Comparison of ENCODE assay signal across 8 cellular contexts in genomic region chr11:72812604-72812967, GRCh38. TPM values are rescaled to one million over a fixed set of nuclear protein-coding genes. Genes with fewer than 3 reads are reported as not detected.
DNase-seq lines count a peak whose midpoint lies in the region; ATAC-seq, FAIRE-seq and TF ChIP-seq lines count a peak whose summit lies in the region.

No MANE protein-coding gene starts in this region.

- 36% methylated on average over 4 of the region's 4 CpGs for WGBS in thymus

- ATAC-seq in HG02870 (IDR thresholded peaks at IDR 0.05; ENCODE audit: unreplicated experiment) (no peak), HG03520 (IDR thresholded peaks at IDR 0.05; ENCODE audit: unreplicated experiment) (no peak)

- H3K9ac ChIP-seq in BLaER1 = peak overlapping the region; percentile 94
- H3K9ac ChIP-seq in HUES6 (ENCODE audit: low read length) = peak overlapping the region; percentile 14

- H3K4me3 ChIP-seq in BLaER1 = peak overlapping the region; percentile 74
- peak overlapping the region; percentile 94 for H3K4me3 ChIP-seq in HUES6 (ENCODE audit: low read depth, low read length)
- peak overlapping the region; percentile 89 to 94 for H3K4me3 ChIP-seq in foreskin fibroblast (ENCODE audit: low read depth in 1 of 2, low read length in 2 of 2)
- H3K4me3 ChIP-seq in thymus (ENCODE audit: low read length) = peak overlapping the region; percentile 70

- no peaks in the 10 kb centered on the region for H3K9me3 ChIP-seq in BLaER1
- H3K9me3 ChIP-seq in HUES6 (ENCODE audit: control insufficient read depth, insufficient read depth, low read depth, low read length) = no peaks in the 10 kb centered on the region
- H3K9me3 ChIP-seq in thymus (ENCODE audit: control insufficient read depth) = no peaks in the 10 kb centered on the region

- H3K27me3 ChIP-seq in BLaER1 (no peaks in the 10 kb centered on the region), HUES6 (ENCODE audit: control insufficient read depth, insufficient read depth, low read length) (no peaks in the 10 kb centered on the region), thymus (ENCODE audit: control insufficient read depth, insufficient read depth) (no peaks in the 10 kb centered on the region)

- H3K4me2 ChIP-seq in BLaER1 = peak overlapping the region; percentile 99

- DNase-seq in SK-N-DZ (ENCODE audit: low spot score) = peak; percentile 48
- no peak for DNase-seq in foreskin fibroblast
- no peak for DNase-seq in D721Med (ENCODE audit: insufficient read length, low spot score)

- TF ChIP-seq CTCF in foreskin fibroblast (IDR thresholded peaks at IDR 0.05; ENCODE audit: low read depth, low read length) (no peak), D721Med (IDR thresholded peaks at IDR 0.05; ENCODE audit: insufficient read depth, missing control alignments) (no peak)

- peaks cover 28% of the 10 kb centered on the region; the same call in 1 of the 2 replicates for H4K20me1 ChIP-seq in BLaER1

- H3K4me1 ChIP-seq in BLaER1 (peaks cover 62% of the 10 kb centered on the region), HUES6 (ENCODE audit: control insufficient read depth, insufficient read depth, low read length) (peaks cover 22% of the 10 kb centered on the region), thymus (ENCODE audit: control insufficient read depth, insufficient read depth, low read length) (peaks cover 9% of the 10 kb centered on the region)

- peaks cover 41% of the 10 kb centered on the region for H3K36me3 ChIP-seq in BLaER1
- peaks cover 9% of the 10 kb centered on the region for H3K36me3 ChIP-seq in HUES6 (ENCODE audit: control insufficient read depth, insufficient read depth, low read length)
- peaks cover 6% of the 10 kb centered on the region for H3K36me3 ChIP-seq in thymus (ENCODE audit: control insufficient read depth, insufficient read depth)

- FAIRE-seq in D721Med (lab: Jason Lieb, UNC) = no peak

- peak overlapping the region; percentile 96 for H3K27ac ChIP-seq in BLaER1
- H3K27ac ChIP-seq in HUES6 (ENCODE audit: low read depth, low read length) = no peak overlapping the region
- no peak overlapping the region for H3K27ac ChIP-seq in thymus (ENCODE audit: low read depth)

RNA-seq across cellular contexts. Expression of gene ATG16L2, which starts 1.6 kb away (rescaled TPM):
- polyA plus RNA-seq in SK-N-DZ (2014; cell fraction: cytosol; rRNA removed) = 21.2 TPM in 2 replicates
- 161 and 209 TPM in 2 replicates for polyA plus RNA-seq in SK-N-DZ (2014; cell fraction: nucleus; rRNA removed)
- polyA plus RNA-seq in thymus = 56.5 TPM

RNA-seq across cellular contexts. Expression of gene STARD10, which starts 18.7 kb away (rescaled TPM):
- 30.0 and 37.8 TPM in 2 replicates for polyA plus RNA-seq in SK-N-DZ (2014; cell fraction: cytosol; rRNA removed)
- polyA plus RNA-seq in SK-N-DZ (2014; cell fraction: nucleus; rRNA removed) = 20.7 and 34.3 TPM in 2 replicates
- polyA plus RNA-seq in thymus = 39.7 TPM
